Comparison of ENCODE assay signal across 31 cellular contexts in genomic region chr14:31036552-31036951, GRCh38.
"Had no signal": no experiment of that assay in that cellular context is flagged by ENCODE, and none has a peak within 500 bp of the region (broad histone marks: within the 10 kb centered on the region; RNA-seq: fewer than 3 reads in every experiment).

No MANE protein-coding gene starts in this region.

- H3K27ac Mint-ChIP-seq: immature natural killer cell; mesothelial cell of epicardium; natural killer cell; nephron progenitor cell; neural progenitor cell; stimulated activated memory B cell treated with anti-CD40 and anti-IgM and Interleukin-4, amounts not matched to agents 10 μg/mL and 1 μg/mL and 100 μg/mL, for 72 hours had no signal

- H2AFZ ChIP-seq: neural progenitor cell, parathyroid adenoma had no signal

- H3K4me1 ChIP-seq: left lung, parathyroid adenoma, testis, thyroid gland, upper lobe of left lung had no signal

- H3K9me3 Mint-ChIP-seq: immature natural killer cell; mesothelial cell of epicardium; naive B cell; natural killer cell; nephron progenitor cell; neural progenitor cell; stimulated activated memory B cell treated with anti-CD40 and anti-IgM and Interleukin-4, amounts not matched to agents 10 μg/mL and 1 μg/mL and 100 μg/mL, for 72 hours had no signal

- DNase-seq: hypothalamus; immature natural killer cell; kidney; left colon; left lung; lower lobe of right lung; mammary epithelial cell; mesenchymal stem cell; naive B cell; natural killer cell; nephron progenitor cell; occipital lobe; psoas muscle; stimulated activated CD4-positive, alpha-beta T cell treated with anti-CD3 and anti-CD28 coated beads, Interleukin-12 subunit alpha, Interleukin-12 subunit beta, amount 100 ng/mL, for 4 hours; stimulated activated CD4-positive, alpha-beta T cell treated with anti-CD3 and anti-CD28 coated beads, Interleukin-15, amount 100 ng/mL, for 24 hours; stimulated activated CD4-positive, alpha-beta T cell treated with anti-CD3 and anti-CD28 coated beads, Interleukin-2, amount 100 ng/mL, for 24 hours; stimulated activated CD4-positive, alpha-beta T cell treated with anti-CD3 and anti-CD28 coated beads, Interleukin-4, amount 100 ng/mL, for 1 hour; stimulated activated naive CD8-positive, alpha-beta T cell treated with anti-CD3 and anti-CD28 coated beads, Interleukin-15, Interleukin-2, amounts not matched to agents 100 U/mL and 50 U/mL, for 24 hours; stomach; testis; thyroid gland; transverse colon; upper lobe of left lung had no signal

- H3K27me3 Mint-ChIP-seq: naive B cell; stimulated activated memory B cell treated with anti-CD40 and anti-IgM and Interleukin-4, amounts not matched to agents 10 μg/mL and 1 μg/mL and 100 μg/mL, for 72 hours had no signal

- ATAC-seq: left colon; left lung; lower lobe of right lung; natural killer cell; psoas muscle; sciatic nerve; stimulated activated memory B cell treated with anti-CD40 and anti-IgM and Interleukin-4, amounts not matched to agents 10 μg/mL and 1 μg/mL and 100 μg/mL, for 72 hours; stimulated activated naive CD8-positive, alpha-beta T cell treated with anti-CD3 and anti-CD28 coated beads, Interleukin-15, Interleukin-2, amounts not matched to agents 100 U/mL and 50 U/mL, for 24 hours had no signal

- H3K27ac ChIP-seq: left lung, lower lobe of right lung, neural progenitor cell, neutrophil, parathyroid adenoma, psoas muscle, skin epidermis, stomach, testis, thyroid gland, transverse colon, upper lobe of left lung, vagina had no signal

- H3K4me3 Mint-ChIP-seq: immature natural killer cell; mesothelial cell of epicardium; naive B cell; natural killer cell; nephron progenitor cell; neural progenitor cell; stimulated activated memory B cell treated with anti-CD40 and anti-IgM and Interleukin-4, amounts not matched to agents 10 μg/mL and 1 μg/mL and 100 μg/mL, for 72 hours had no signal

- H3K4me3 ChIP-seq: left lung, lower lobe of right lung, neural progenitor cell, psoas muscle, skin epidermis, stomach, testis, thyroid gland, transverse colon, upper lobe of left lung, vagina had no signal

- H3K4me1 Mint-ChIP-seq: immature natural killer cell, natural killer cell, nephron progenitor cell had no signal

- H3K36me3 Mint-ChIP-seq: natural killer cell had no signal

- H3K36me3 ChIP-seq: left lung, lower lobe of right lung, neural progenitor cell, neutrophil, thyroid gland, transverse colon, vagina had no signal

- H3K27me3 ChIP-seq: left lung, neural progenitor cell, neutrophil, stomach, testis, thyroid gland, transverse colon, upper lobe of left lung, vagina had no signal

- H3K9me3 ChIP-seq: left lung, lower lobe of right lung, neutrophil, psoas muscle, stomach, testis, thyroid gland, transverse colon, upper lobe of left lung, vagina had no signal

- H3K4me2 ChIP-seq: neural progenitor cell had no signal
